21 cellular contexts compared by ENCODE assay signal in genomic region chr21:31497939-31498338, GRCh38.
"Had no signal": no experiment of that assay in that cellular context is flagged by ENCODE, and none has a peak within 500 bp of the region (broad histone marks: within the 10 kb centered on the region; RNA-seq: fewer than 3 reads in every experiment).

No MANE protein-coding gene starts in this region.

- H3K36me3 Mint-ChIP-seq: activated naive CD4-positive, alpha-beta T cell treated with anti-CD3 and anti-CD28 coated beads, Interleukin-2, amount 50 U/mL, for 72 hours; natural killer cell had no signal

- H3K27ac Mint-ChIP-seq: activated naive CD4-positive, alpha-beta T cell treated with anti-CD3 and anti-CD28 coated beads, Interleukin-2, amount 50 U/mL, for 72 hours; activated T-cell treated with anti-CD3 and anti-CD28 coated beads, Interleukin-2, amount 50 U/mL, for 72 hours; natural killer cell had no signal

- ATAC-seq: activated naive CD4-positive, alpha-beta T cell treated with anti-CD3 and anti-CD28 coated beads, Interleukin-2, amount 50 U/mL, for 72 hours; activated T-cell treated with anti-CD3 and anti-CD28 coated beads, Interleukin-2, amount 50 U/mL, for 72 hours; left lung; lower lobe of right lung; natural killer cell; upper lobe of right lung had no signal

- H3K4me1 ChIP-seq: colonic mucosa, left lung, lower lobe of right lung, right atrium auricular region, tibial artery, upper lobe of right lung had no signal

- H3K36me3 ChIP-seq: colonic mucosa, esophagus squamous epithelium, left lung, lower lobe of right lung, right atrium auricular region, suprapubic skin, tibial artery, upper lobe of right lung had no signal

- H3K4me3 ChIP-seq: colonic mucosa, esophagus squamous epithelium, left lung, lower lobe of right lung, right atrium auricular region, suprapubic skin, tibial artery, upper lobe of right lung had no signal

- H3K4me3 Mint-ChIP-seq: activated T-cell treated with anti-CD3 and anti-CD28 coated beads, Interleukin-2, amount 50 U/mL, for 72 hours; natural killer cell had no signal

- H3K27me3 ChIP-seq: colonic mucosa, esophagus squamous epithelium, left lung, right atrium auricular region, suprapubic skin, tibial artery, upper lobe of right lung had no signal

- H3K9me3 ChIP-seq: colonic mucosa, esophagus squamous epithelium, left lung, lower lobe of right lung, right atrium auricular region, suprapubic skin, tibial artery, upper lobe of right lung had no signal

- H3K9me3 Mint-ChIP-seq: activated naive CD4-positive, alpha-beta T cell treated with anti-CD3 and anti-CD28 coated beads, Interleukin-2, amount 50 U/mL, for 72 hours; activated T-cell treated with anti-CD3 and anti-CD28 coated beads, Interleukin-2, amount 50 U/mL, for 72 hours; natural killer cell had no signal

- DNase-seq: activated CD4-positive, alpha-beta T cell treated with anti-CD3 and anti-CD28 coated beads for 4 hours; activated CD4-positive, alpha-beta T cell treated with anti-CD3 and anti-CD28 coated beads, Interleukin-2, amount 50 U/mL, for 4 hours; activated naive CD4-positive, alpha-beta T cell; activated T-cell treated with anti-CD3 and anti-CD28 coated beads for 4 hours; activated T-cell treated with anti-CD3 and anti-CD28 coated beads, Interleukin-2, amount 50 U/mL, for 72 hours; colonic mucosa; effector CD8-positive, alpha-beta T cell; esophagus squamous epithelium; left lung; lower lobe of right lung; mesenchymal stem cell; natural killer cell; stimulated activated CD4-positive, alpha-beta T cell treated with anti-CD3 and anti-CD28 coated beads, Interleukin-15, amount 100 ng/mL, for 24 hours; stimulated activated CD4-positive, alpha-beta T cell treated with anti-CD3 and anti-CD28 coated beads, Interleukin-2, amount 100 ng/mL, for 24 hours; stimulated activated naive CD4-positive, alpha-beta T cell; tibial artery; upper lobe of right lung had no signal

- H3K27ac ChIP-seq: colonic mucosa, epithelial cell of prostate, esophagus squamous epithelium, left lung, lower lobe of right lung, right atrium auricular region, suprapubic skin, tibial artery, upper lobe of right lung had no signal
